ENCODE assay signal across 8 cellular contexts in the genomic region with DNA sequence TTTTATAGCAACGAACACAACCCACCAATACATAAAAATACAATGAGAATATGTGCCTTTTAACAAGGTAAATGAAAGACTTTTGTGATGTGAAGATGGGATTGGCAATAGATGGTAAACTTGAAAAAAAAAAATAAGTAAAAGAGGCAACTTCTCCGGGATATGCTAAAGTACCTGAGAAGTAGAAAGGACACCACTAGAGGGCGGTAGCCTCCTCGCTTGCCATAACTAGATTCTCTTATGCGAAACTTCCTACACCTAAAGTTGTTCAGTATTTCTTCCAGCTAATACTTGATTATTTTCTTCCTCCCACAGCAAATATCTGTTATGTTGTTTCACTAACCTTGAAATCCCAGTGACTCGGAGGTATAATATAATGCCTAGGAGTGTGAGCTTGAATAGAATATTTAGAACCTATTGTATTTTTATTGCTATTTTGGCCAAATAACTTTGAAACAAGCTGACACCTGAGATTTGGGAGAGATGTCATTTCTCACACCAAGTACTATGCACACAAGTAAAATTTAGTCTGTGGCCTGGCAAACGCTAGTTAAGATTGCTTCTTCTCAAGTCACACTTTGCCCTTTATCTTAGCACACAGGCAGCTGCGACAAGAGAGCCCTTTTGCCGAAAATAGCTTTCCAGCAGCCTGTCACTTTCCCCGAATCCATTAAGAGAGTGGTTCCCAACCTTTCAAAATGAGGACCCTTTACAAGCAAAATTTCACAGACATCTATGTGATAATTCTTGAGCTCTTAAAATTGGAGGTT.
A peak's percentile ranks its signal among the peaks of the same experiment; 100 is the strongest.
DNase-seq lines count a peak whose midpoint lies in the region; ATAC-seq lines count a peak whose summit lies in the region.

No MANE protein-coding gene starts in this region.

- DNase-seq in AG08395 (ENCODE audit: low spot score): peak; percentile 48
- DNase-seq in NCI-H510A treated with DMSO at 0.1 percent for 48 hours (lab: John Stamatoyannopoulos, UW): peak; percentile 81
- peak; percentile 39 to 43 for DNase-seq in activated CD4-positive, alpha-beta T cell treated with anti-CD3 and anti-CD28 coated beads, Interleukin-2, amount 50 U/mL, for 4 hours
- peak; percentile 82 for DNase-seq in midbrain (lab: John Stamatoyannopoulos, UW)
- DNase-seq in stimulated activated CD8-positive, alpha-beta memory T cell treated with anti-CD3 and anti-CD28 coated beads, Interleukin-4, amount 100 ng/mL, for 1 hour (ENCODE audit: low read depth in 2 of 2, low spot score in 1 of 2): peak; percentile 21 to 25

- no peak overlapping the region for H3K9ac ChIP-seq in endocrine pancreas (ENCODE audit: control insufficient read depth, insufficient read depth, low read length)

- no peaks in the 10 kb centered on the region for H3K4me1 ChIP-seq in endocrine pancreas (ENCODE audit: control insufficient read depth, insufficient read depth, low read length)

- no peaks in the 10 kb centered on the region for H3K9me3 ChIP-seq in endocrine pancreas (ENCODE audit: control insufficient read depth, low read length)

- no peaks in the 10 kb centered on the region for H3K36me3 ChIP-seq in endocrine pancreas (ENCODE audit: control insufficient read depth, insufficient read depth, low read length)

- ATAC-seq in GM18517 (IDR thresholded peaks at IDR 0.05; ENCODE audit: unreplicated experiment): peak; percentile 77
- peak; percentile 92 for ATAC-seq in HG03103 (IDR thresholded peaks at IDR 0.05; ENCODE audit: low read depth, unreplicated experiment)

- peak overlapping the region; percentile 40 for H3K4me3 ChIP-seq in endocrine pancreas (ENCODE audit: control insufficient read depth, insufficient read depth, low read length)

- no peaks in the 10 kb centered on the region for H3K27me3 ChIP-seq in endocrine pancreas (ENCODE audit: control insufficient read depth, insufficient read depth, low read length)

Comparison
In these comparisons a context has a peak if more than half of its experiments do, and no peak if none do; other contexts are left out.
1. Peak in every context shown above with its lines: DNase-seq, ATAC-seq and H3K4me3 ChIP-seq.
2. DNase-seq: peak in every context shown above with its lines; median percentile 82 in midbrain; 81 in NCI-H510A treated with DMSO at 0.1 percent for 48 hours; 48 in AG08395; 41 in activated CD4-positive, alpha-beta T cell treated with anti-CD3 and anti-CD28 coated beads, Interleukin-2, amount 50 U/mL, for 4 hours; 23 in stimulated activated CD8-positive, alpha-beta memory T cell treated with anti-CD3 and anti-CD28 coated beads, Interleukin-4, amount 100 ng/mL, for 1 hour.